In genomic region chr2:148643998-148644884, GRCh38 we compare ENCODE assay signal across 1 cellular context.
A peak's percentile ranks its signal among the peaks of the same experiment; 100 is the strongest.
TF ChIP-seq lines count a peak whose summit lies in the region.

TSS of gene EPC2 (plus strand) at chr2:148644751. CDS start at chr2:148645018, 267 bp downstream.

TF ChIP-seq in HepG2, 621 proteins besides CTCF, POLR2A, EP300 and RAD21 (continued from another document and continues in another):
- TF ChIP-seq PRDM15 (CRISPR knock-in tag; IDR thresholded peaks at IDR 0.05), result peak; percentile 40
- TF ChIP-seq ZNF761 (CRISPR knock-in tag; conservative IDR thresholded peaks at IDR 0.05), result peak; percentile 27; the same call in 1 of the 2 replicates
- TF ChIP-seq MYPOP (CRISPR knock-in tag; IDR thresholded peaks at IDR 0.05), result peak; percentile 91
- TF ChIP-seq ZNF572 (CRISPR knock-in tag; IDR thresholded peaks at IDR 0.05), result no peak
- no peak for TF ChIP-seq ZNF562 (CRISPR knock-in tag; IDR thresholded peaks at IDR 0.05; ENCODE audit: borderline replicate concordance)
- 0 out of 2 replicates have a peak, but pooled peaks have one; percentile 32 for TF ChIP-seq THAP7 (CRISPR knock-in tag; IDR thresholded peaks at IDR 0.05)
- TF ChIP-seq ZBTB33 (CRISPR knock-in tag; IDR thresholded peaks at IDR 0.05), result no peak
- no peak; the same call in 1 of the 2 replicates for TF ChIP-seq BRCA1 (CRISPR knock-in tag; IDR thresholded peaks at IDR 0.05)
- no peak for TF ChIP-seq ZNF264 (CRISPR knock-in tag; IDR thresholded peaks at IDR 0.05)
- no peak for TF ChIP-seq ZBTB37 (CRISPR knock-in tag; IDR thresholded peaks at IDR 0.05)
- TF ChIP-seq FIP1L1 (IDR thresholded peaks at IDR 0.05; ENCODE audit: borderline replicate concordance, insufficient read depth, low read depth, low read length), result no peak
- TF ChIP-seq FOSL2 (CRISPR knock-in tag; IDR thresholded peaks at IDR 0.05), result no peak
- TF ChIP-seq EHMT2 (IDR thresholded peaks at IDR 0.05; ENCODE audit: borderline replicate concordance, low read depth, low read length), result no peak
- TF ChIP-seq ZNF703 (CRISPR knock-in tag; IDR thresholded peaks at IDR 0.05; ENCODE audit: borderline replicate concordance), result no peak
- TF ChIP-seq PAX8 (CRISPR knock-in tag; IDR thresholded peaks at IDR 0.05; ENCODE audit: borderline replicate concordance), result no peak
- TF ChIP-seq ZNF782 (CRISPR knock-in tag; IDR thresholded peaks at IDR 0.05; ENCODE audit: borderline replicate concordance), result 0 out of 2 replicates have a peak, but pooled peaks have one; percentile 24
- TF ChIP-seq NFIB (CRISPR knock-in tag; IDR thresholded peaks at IDR 0.05; ENCODE audit: borderline replicate concordance), result no peak
- TF ChIP-seq THAP9 (CRISPR knock-in tag; IDR thresholded peaks at IDR 0.05; ENCODE audit: borderline replicate concordance), result 0 out of 2 replicates have a peak, but pooled peaks have one; percentile 5
- peak; percentile 91; the same call in 1 of the 2 replicates for TF ChIP-seq ZC3H13 (CRISPR knock-in tag; IDR thresholded peaks at IDR 0.05)
- peak; percentile 70; the same call in 1 of the 2 replicates for TF ChIP-seq ZNF83 (CRISPR knock-in tag; IDR thresholded peaks at IDR 0.05; ENCODE audit: borderline replicate concordance)
- no peak for TF ChIP-seq MLLT10 (CRISPR knock-in tag; IDR thresholded peaks at IDR 0.05)
- no peak for TF ChIP-seq DZIP1 (CRISPR knock-in tag; IDR thresholded peaks at IDR 0.05)
- TF ChIP-seq ZNF136 (CRISPR knock-in tag; IDR thresholded peaks at IDR 0.05; ENCODE audit: low read depth), result peak; percentile 23; the same call in 1 of the 2 replicates
- TF ChIP-seq RNF2 (conservative IDR thresholded peaks at IDR 0.05; ENCODE audit: low read depth), result peak; percentile 74; the same call in 1 of the 2 replicates
- TF ChIP-seq POGK (CRISPR knock-in tag; conservative IDR thresholded peaks at IDR 0.05), result peak; percentile 74
- TF ChIP-seq ZBTB46 (CRISPR knock-in tag; IDR thresholded peaks at IDR 0.05; ENCODE audit: borderline replicate concordance), result 0 out of 2 replicates have a peak, but pooled peaks have one; percentile 77
- TF ChIP-seq NR2F2 (IDR thresholded peaks at IDR 0.05; ENCODE audit: borderline replicate concordance, low read depth), result no peak
- TF ChIP-seq ZFP36 (IDR thresholded peaks at IDR 0.05; ENCODE audit: borderline replicate concordance, low read depth, low read length, partially characterized antibody), result no peak
- peak; percentile 16; the same call in 1 of the 2 replicates for TF ChIP-seq SUZ12 (IDR thresholded peaks at IDR 0.05; ENCODE audit: low read depth, low read length)
- TF ChIP-seq ZNF414 (CRISPR knock-in tag; IDR thresholded peaks at IDR 0.05), result peak; percentile 30; the same call in 1 of the 2 replicates
- no peak for TF ChIP-seq FOXO4 (CRISPR knock-in tag; conservative IDR thresholded peaks at IDR 0.05)
- no peak for TF ChIP-seq PAWR (CRISPR knock-in tag; IDR thresholded peaks at IDR 0.05; ENCODE audit: borderline replicate concordance)
- no peak for TF ChIP-seq ZFP37 (CRISPR knock-in tag; IDR thresholded peaks at IDR 0.05; ENCODE audit: borderline replicate concordance)
- 0 out of 2 replicates have a peak, but pooled peaks have one; percentile 26 for TF ChIP-seq DRAP1 (CRISPR knock-in tag; IDR thresholded peaks at IDR 0.05)
